8 cellular contexts compared by ENCODE assay signal in the genomic region with DNA sequence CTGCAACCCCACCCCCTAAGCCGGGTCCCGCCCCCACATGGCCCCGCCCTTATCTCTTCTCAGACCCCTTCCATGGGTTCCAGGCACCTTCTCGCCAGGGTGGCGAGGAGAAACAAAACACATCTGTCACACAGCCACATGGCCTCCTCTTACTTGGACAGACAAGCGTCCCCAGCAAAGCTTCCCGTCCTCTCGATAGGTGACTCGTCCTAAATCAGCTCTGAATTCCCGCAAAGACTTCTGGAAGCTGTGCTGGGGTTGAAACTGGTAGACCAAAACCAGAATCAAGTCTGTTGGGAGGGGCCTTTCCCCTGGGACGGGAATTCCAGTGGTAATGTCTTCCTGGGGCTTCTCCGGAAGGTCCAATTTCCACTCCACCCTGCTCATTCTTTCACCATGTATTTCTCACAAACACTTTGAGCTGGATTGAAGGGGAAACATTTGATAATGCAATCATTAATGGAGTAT. TPM values are rescaled to one million over a fixed set of nuclear protein-coding genes. Genes with fewer than 3 reads are reported as not detected.
DNase-seq lines count a peak whose midpoint lies in the region; ATAC-seq, FAIRE-seq and TF ChIP-seq lines count a peak whose summit lies in the region.

No MANE protein-coding gene starts in this region.

- no peaks in the 10 kb centered on the region for H3K27me3 ChIP-seq in OCI-LY1 (ENCODE audit: insufficient read depth, low read length)
- H3K27me3 ChIP-seq in H1 (replicated peaks in 1 of 4; ENCODE audit: control insufficient read depth in 3 of 4, extremely low read depth in 1 of 4, insufficient read depth in 3 of 4, low read length in 3 of 4) = peaks cover 0 to 5% (median 2%) of the 10 kb centered on the region in 4 experiments; a peak in 1 of 7 replicates

- H3K23me2 ChIP-seq in H1 (ENCODE audit: low read depth, low read length) = peaks cover 4% of the 10 kb centered on the region

- 11% methylated on average over 9 of the region's 12 CpGs; no CpG with 5 or more reads in 1 of the 2 experiments for WGBS in H1 (ENCODE audit: extremely low coverage in 1 of 2, insufficient coverage in 1 of 2, insufficient read length in 1 of 2, insufficient replicate concordance in 2 of 2, low coverage in 1 of 2, low lambda C conversion rate in 2 of 2, missing lambda C conversion rate in 1 of 2), 2 experiments

- peak overlapping the region; percentile 34; the same call in 1 of the 2 replicates for H3K9ac ChIP-seq in OCI-LY1 (ENCODE audit: low read length)
- no peak overlapping the region for H3K9ac ChIP-seq in H1 (replicated peaks in 1 of 4; ENCODE audit: extremely low read depth in 1 of 4, low read depth in 3 of 4, low read length in 3 of 4)

- H3K14ac ChIP-seq in H1 (ENCODE audit: insufficient read length) = no peak overlapping the region

- H3K79me2 ChIP-seq in OCI-LY1 (ENCODE audit: insufficient read depth, low read length) (peaks cover 4% of the 10 kb centered on the region; the same call in 1 of the 2 replicates), H1 (ENCODE audit: control insufficient read depth in 1 of 2, insufficient read depth in 2 of 2, low read length in 2 of 2) (peaks cover 0 to 32% of the 10 kb centered on the region in 2 experiments; a peak in 2 of 4 replicates)

- no peak overlapping the region for H4K8ac ChIP-seq in H1 (ENCODE audit: extremely low read depth, insufficient read depth, low read length)

- H3F3A ChIP-seq in OCI-LY1 (ENCODE audit: insufficient read depth, low read length) = peaks cover 6% of the 10 kb centered on the region; the same call in 1 of the 2 replicates

- H3K27ac ChIP-seq in OCI-LY1 (ENCODE audit: low read depth, low read length, poor library complexity, severe bottlenecking) (peak overlapping the region; percentile 47), H1 (ENCODE audit: low read depth, low read length) (no peak overlapping the region)

- no peaks in the 10 kb centered on the region for H3K9me2 ChIP-seq in OCI-LY1 (ENCODE audit: low read depth, low read length)

- H2AFZ ChIP-seq in OCI-LY1 (ENCODE audit: low read length) (0 out of 2 replicates have a peak overlapping the region, but pooled peaks have one; percentile 8), H1 (ENCODE audit: low read length) (peak overlapping the region; percentile 47; the same call in 1 of the 2 replicates)

- H2AK5ac ChIP-seq in H1 (ENCODE audit: low read depth, low read length) = no peak overlapping the region

- H3K18ac ChIP-seq in H1 (ENCODE audit: extremely low read depth, low read length) = no peak overlapping the region

- H4K5ac ChIP-seq in H1 (ENCODE audit: insufficient read length, low read depth, low read length) = no peak overlapping the region

- no peak overlapping the region for H3K23ac ChIP-seq in H1 (ENCODE audit: insufficient read length)

- peaks cover 3% of the 10 kb centered on the region for H3K36me3 Mint-ChIP-seq in neural crest cell (ENCODE audit: low read depth)

- H3K4me1 Mint-ChIP-seq in neural crest cell = peaks cover 46% of the 10 kb centered on the region

- no peak for TF ChIP-seq CTCF in OCI-LY1 (IDR thresholded peaks at IDR 0.05; ENCODE audit: low read length)
- no peak for TF ChIP-seq CTCF in H1 (IDR thresholded peaks at IDR 0.05; ENCODE audit: control extremely low read depth in 1 of 3, insufficient read depth in 1 of 3, low read depth in 1 of 3, low read length in 3 of 3)
- TF ChIP-seq CTCF in neural crest cell (conservative IDR thresholded peaks at IDR 0.05) = no peak

- no peaks in the 10 kb centered on the region for H3K79me1 ChIP-seq in H1 (ENCODE audit: low read depth, low read length)

- H3K36me3 ChIP-seq in OCI-LY1 (ENCODE audit: insufficient read depth, low read length) (no peaks in the 10 kb centered on the region), H1 (ENCODE audit: control insufficient read depth in 2 of 4, insufficient read depth in 4 of 4, low read length in 3 of 4) (no peaks in the 10 kb centered on the region; a peak in 1 of 8 replicates)

- H2BK15ac ChIP-seq in H1 (ENCODE audit: low read length) = no peak overlapping the region

- no peak overlapping the region for H2BK20ac ChIP-seq in H1 (ENCODE audit: low read length)

- POLR2A ChIA-PET in H1 (lab: Charles Lee; ENCODE audit: partially characterized antibody) = interaction anchor here (1.0 to 1.5 kb wide), 4 partner anchors 9 to 149 kb away, joined by 3 to 5 read pairs (median 3); no protein-coding TSS in a partner anchor

- H3K56ac ChIP-seq in H1 (replicated peaks; ENCODE audit: insufficient read length, low read depth, low read length) = no peak overlapping the region

- H3K9me3 ChIP-seq in OCI-LY1 (ENCODE audit: low read length) (no peaks in the 10 kb centered on the region), H1 (ENCODE audit: insufficient read depth in 2 of 2, low read depth in 1 of 2, low read length in 1 of 2) (no peaks in the 10 kb centered on the region)

- H3K4me3 Mint-ChIP-seq in neural crest cell = peak overlapping the region; percentile 93

- no peak overlapping the region for H3K4ac ChIP-seq in H1 (replicated peaks; ENCODE audit: insufficient read length, low read depth, low read length)

- CTCF ChIA-PET in H1 (lab: Charles Lee; ENCODE audit: partially characterized antibody) = interaction anchor here (0.6 to 1.1 kb wide), 2 partner anchors 267 to 388 kb away, joined by 3 read pairs; no protein-coding TSS in a partner anchor

- DNase-seq in GM04503 (ENCODE audit: low read depth) (peak; percentile 39), H1 (ENCODE audit: low read depth in 1 of 2, low spot score in 2 of 2) (no peak), neural crest cell (ENCODE audit: low read depth, low spot score) (no peak), NCI-H510A treated with DMSO at 0.1 percent for 48 hours (lab: John Stamatoyannopoulos, UW) (no peak), NCI-H2196 treated with DMSO at 0.1 percent for 48 hours (lab: John Stamatoyannopoulos, UW; ENCODE audit: unreplicated experiment) (no peak)
- no peak for DNase-seq in activated CD8-positive, alpha-beta memory T cell treated with anti-CD3 and anti-CD28 coated beads, Interleukin-2, amount 50 U/mL, for 48 hours

- peak overlapping the region; percentile 96 for H3K27ac Mint-ChIP-seq in neural crest cell (ENCODE audit: unreplicated experiment)

- no peak for FAIRE-seq in H1 (lab: Jason Lieb, UNC)

- H4K91ac ChIP-seq in H1 (replicated peaks; ENCODE audit: insufficient read length, low read length) = no peak overlapping the region

- no peaks in the 10 kb centered on the region for H3K27me3 Mint-ChIP-seq in neural crest cell (ENCODE audit: low read depth)

- H3K4me1 ChIP-seq in OCI-LY1 (ENCODE audit: insufficient read depth, low read length, severe bottlenecking) (peaks cover 34% of the 10 kb centered on the region), H1 (replicated peaks in 1 of 4; ENCODE audit: control insufficient read depth in 3 of 4, insufficient read depth in 4 of 4, low read length in 3 of 4) (peaks cover 0 to 6% (median 2%) of the 10 kb centered on the region in 4 experiments; a peak in 5 of 7 replicates)

- ATAC-seq in HG03521 (IDR thresholded peaks at IDR 0.05; ENCODE audit: unreplicated experiment) = no peak

- H4K20me1 ChIP-seq in OCI-LY1 (ENCODE audit: insufficient read depth, low read length) (no peaks in the 10 kb centered on the region), H1 (replicated peaks in 1 of 2; ENCODE audit: control insufficient read depth in 1 of 2, insufficient read depth in 2 of 2, low read length in 2 of 2) (peaks cover 6 to 9% of the 10 kb centered on the region in 2 experiments)

- TF ChIP-seq POLR2A in H1 (IDR thresholded peaks at IDR 0.05; ENCODE audit: control extremely low read depth in 1 of 2, low read depth in 2 of 2, low read length in 2 of 2) = no peak

- peak overlapping the region; percentile 86 for H3K4me3 ChIP-seq in OCI-LY1 (ENCODE audit: low read depth, low read length, poor library complexity, severe bottlenecking)
- H3K4me3 ChIP-seq in H1 (ENCODE audit: extremely low read depth in 1 of 4, insufficient read depth in 2 of 4, low read depth in 3 of 4, low read length in 4 of 4) = peak overlapping the region; percentile 32 to 84 (median 38)

- TF ChIP-seq EP300 in H1 (IDR thresholded peaks at IDR 0.05; ENCODE audit: borderline replicate concordance in 1 of 2, low read depth in 2 of 2, low read length in 2 of 2) = no peak

- no peak for TF ChIP-seq RAD21 in H1 (IDR thresholded peaks at IDR 0.05 in 1 of 2, conservative IDR thresholded peaks at IDR 0.05 in 1 of 2; ENCODE audit: low read depth in 2 of 2, low read length in 2 of 2)

- no peak overlapping the region for H2BK120ac ChIP-seq in H1 (replicated peaks; ENCODE audit: low read depth, low read length)

- no peak overlapping the region for H2BK12ac ChIP-seq in H1 (ENCODE audit: low read depth, low read length)

- no peak overlapping the region for H2BK5ac ChIP-seq in H1 (ENCODE audit: low read depth, low read length)

- H3K9me3 Mint-ChIP-seq in neural crest cell = no peaks in the 10 kb centered on the region

- H3K4me2 ChIP-seq in OCI-LY1 (ENCODE audit: low read length) (peak overlapping the region; percentile 59), H1 (ENCODE audit: insufficient read depth in 1 of 2, low read depth in 2 of 2, low read length in 2 of 2) (peak overlapping the region; percentile 75 to 78)

TF ChIP-seq in H1, 55 proteins besides CTCF, POLR2A, EP300 and RAD21 (continues in another document):
- TF ChIP-seq, protein P1, sequence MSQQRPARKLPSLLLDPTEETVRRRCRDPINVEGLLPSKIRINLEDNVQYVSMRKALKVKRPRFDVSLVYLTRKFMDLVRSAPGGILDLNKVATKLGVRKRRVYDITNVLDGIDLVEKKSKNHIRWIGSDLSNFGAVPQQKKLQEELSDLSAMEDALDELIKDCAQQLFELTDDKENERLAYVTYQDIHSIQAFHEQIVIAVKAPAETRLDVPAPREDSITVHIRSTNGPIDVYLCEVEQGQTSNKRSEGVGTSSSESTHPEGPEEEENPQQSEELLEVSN (IDR thresholded peaks at IDR 0.05) = no peak
- no peak for TF ChIP-seq RNF2 (IDR thresholded peaks at IDR 0.05; ENCODE audit: borderline replicate concordance, low read depth, low read length, missing control alignments, poor library complexity, severe bottlenecking)
- TF ChIP-seq RXRA (IDR thresholded peaks at IDR 0.05; ENCODE audit: insufficient read depth, low read depth, low read length) = no peak
- no peak for TF ChIP-seq BRCA1 (IDR thresholded peaks at IDR 0.05; ENCODE audit: low read depth, low read length)
- no peak for TF ChIP-seq MAFK (IDR thresholded peaks at IDR 0.05; ENCODE audit: low read depth, low read length)
- TF ChIP-seq YY1 (IDR thresholded peaks at IDR 0.05; ENCODE audit: low read depth, low read length) = 0 out of 2 replicates have a peak, but pooled peaks have one; percentile 27

RNA-seq across cellular contexts. Expression of a gene that starts 0.4 kb away (rescaled TPM):
- 62.8 and 66.1 TPM in 2 replicates for total RNA-seq in H1 (2021; fragmentation: NEBNext Ultra II Directional; extraction: Animal tissue kit (Norgen Biotek cat#: 25700))
- polyA plus RNA-seq in H1 (2011; rRNA removed) = 10.7 and 23.2 TPM in 2 replicates
- 28.5 TPM for polyA plus RNA-seq in H1 (2011; cell fraction: cytosol; rRNA removed)
- polyA plus RNA-seq in H1 (2011; cell fraction: nucleus; rRNA removed) = 5.6 TPM
- 31.8 to 52.6 TPM (median 34.6 TPM) in 4 replicates for polyA plus RNA-seq in H1 (2012, experiment 1 of 2)
- polyA plus RNA-seq in H1 (2012, experiment 2 of 2) = 6.2 TPM
- 36.5 TPM for polyA plus RNA-seq in H1 (2013, experiment 1 of 2)
- polyA plus RNA-seq in H1 (2013, experiment 2 of 2) = 34.8 TPM
- polyA minus RNA-seq in H1 (2011; rRNA and poly(A)+ RNA removed) = 10.6 and 19.0 TPM in 2 replicates
- polyA minus RNA-seq in H1 (2011; cell fraction: cytosol; rRNA and poly(A)+ RNA removed) = 15.7 TPM
- 15.8 TPM for polyA minus RNA-seq in H1 (2011; cell fraction: nucleus; rRNA and poly(A)+ RNA removed)
- 61.9 and 63.6 TPM in 2 replicates for total RNA-seq in neural crest cell
